In the genomic region with DNA sequence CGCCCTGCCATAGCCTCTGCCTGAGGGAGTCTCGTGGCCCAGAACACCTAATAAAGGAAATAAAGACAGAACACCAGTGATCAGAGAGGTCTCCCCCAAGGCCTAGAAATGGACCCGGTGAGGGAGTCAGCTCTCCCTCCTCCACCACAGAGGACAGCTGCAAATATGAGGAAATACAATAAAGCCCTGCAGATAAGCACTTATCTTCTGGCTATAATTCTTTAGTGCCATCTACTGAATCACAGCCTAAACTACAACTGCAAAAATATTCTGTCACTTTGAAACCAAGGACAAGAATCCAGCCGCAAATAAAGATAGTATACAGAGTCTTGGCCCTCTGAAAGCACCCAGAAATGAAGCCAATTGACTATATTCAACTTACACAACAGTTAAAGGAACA, we compare ENCODE assay signal across 9 cellular contexts. TPM values are rescaled to one million over a fixed set of nuclear protein-coding genes. Genes with fewer than 3 reads are reported as not detected.
DNase-seq lines count a peak whose midpoint lies in the region; ATAC-seq, FAIRE-seq and TF ChIP-seq lines count a peak whose summit lies in the region.
"Had no signal": no experiment of that assay in that cellular context is flagged by ENCODE, and none has a peak within 500 bp of the region (broad histone marks: within the 10 kb centered on the region; RNA-seq: fewer than 3 reads in every experiment).

No MANE protein-coding gene starts in this region.

- H3K4me3 ChIP-seq in HFF-Myc (replicated peaks; ENCODE audit: low read depth, low read length) (no peak overlapping the region), Panc1 (ENCODE audit: low read depth in 2 of 2, low read length in 2 of 2) (no peak overlapping the region), fibroblast of lung (replicated peaks in 1 of 4; ENCODE audit: control extremely low read depth in 1 of 4, insufficient read depth in 1 of 4, low read depth in 3 of 4, low read length in 4 of 4) (no peak overlapping the region)

- BruUV-seq in Panc1 (replicated peaks; lab: Mats Ljungman, UMichigan): no TSS peak

- H3K36me3 ChIP-seq in Panc1 (ENCODE audit: control insufficient read depth, insufficient read depth, low read length) (no peaks in the 10 kb centered on the region), fibroblast of lung (ENCODE audit: control insufficient read depth, insufficient read depth, low read length) (no peaks in the 10 kb centered on the region)

- H3K27ac ChIP-seq in Panc1 (ENCODE audit: low read length) (no peak overlapping the region), fibroblast of lung (ENCODE audit: insufficient read depth, low read length) (peak overlapping the region; percentile 18)

- intact Hi-C loops in Panc1 (cut with micrococcal nuclease; ENCODE audit: unreplicated experiment): loop anchor here (5.0 kb wide), 1 partner anchor 179 kb away; no protein-coding TSS in a partner anchor

- no peaks in the 10 kb centered on the region for H4K20me1 ChIP-seq in fibroblast of lung (ENCODE audit: control insufficient read depth, extremely low read depth, insufficient read depth, low read length)

- CTCF ChIA-PET in Panc1 (lab: Charles Lee): no interaction called here

- no peaks in the 10 kb centered on the region for H3K4me1 ChIP-seq in Panc1 (ENCODE audit: control insufficient read depth, insufficient read depth, low read length)
- peaks cover 7% of the 10 kb centered on the region for H3K4me1 ChIP-seq in fibroblast of lung (ENCODE audit: control insufficient read depth, extremely low read depth, insufficient read depth, low read length)

- H3K79me2 ChIP-seq in fibroblast of lung (ENCODE audit: control insufficient read depth, insufficient read depth, low read length): no peaks in the 10 kb centered on the region

- ATAC-seq in Panc1: no peak
- no peak for ATAC-seq in HG02938 (IDR thresholded peaks at IDR 0.05; ENCODE audit: unreplicated experiment)

- POLR2A ChIA-PET in Panc1 (lab: Charles Lee): no interaction called here

- TF ChIP-seq POLR2A in GM12892 (IDR thresholded peaks at IDR 0.05; ENCODE audit: low read depth, low read length): no peak

- TF ChIP-seq CTCF in D721Med (IDR thresholded peaks at IDR 0.05; ENCODE audit: insufficient read depth, missing control alignments) (peak; percentile 48), HFF-Myc (IDR thresholded peaks at IDR 0.05; ENCODE audit: low read depth, low read length, missing control alignments) (peak; percentile 24), Panc1 (IDR thresholded peaks at IDR 0.05) (peak; percentile 68), fibroblast of lung (conservative IDR thresholded peaks at IDR 0.05 in 1 of 2, IDR thresholded peaks at IDR 0.05 in 1 of 2; ENCODE audit: low read depth in 1 of 2, low read length in 2 of 2) (peak in 1 of 2 donors; percentile 44)

- DNase-seq in D721Med (ENCODE audit: insufficient read length, low spot score) (no peak), HFF-Myc (ENCODE audit: extremely low read depth, low read depth) (no peak), Panc1 (ENCODE audit: low read depth, low spot score) (no peak), fibroblast of lung (ENCODE audit: low read depth in 2 of 2) (peak; percentile 13 to 37), G401 (ENCODE audit: low spot score) (no peak), GM12892 (ENCODE audit: insufficient read length) (no peak)
- DNase-seq in stimulated activated naive CD4-positive, alpha-beta T cell treated with Interleukin-2 at 50 U/mL for 16 hours (lab: John Stamatoyannopoulos, UW): no peak
- DNase-seq: activated T-cell treated with anti-CD3 and anti-CD28 coated beads for 4 hours had no signal

- in situ Hi-C loops in Panc1 (cut with HindIII; ENCODE audit: low pct_unique_long_range_greater_than_20kb, low sequenced_read_pairs) (no loop called here), G401 (cut with HindIII; ENCODE audit: low sequenced_read_pairs) (no loop called here)

- FAIRE-seq in D721Med (lab: Jason Lieb, UNC) (no peak), GM12892 (lab: Jason Lieb, UNC) (no peak)

- no peaks in the 10 kb centered on the region; the same call in 1 of the 2 replicates for H3K27me3 ChIP-seq in Panc1 (ENCODE audit: control insufficient read depth, insufficient read depth, low read length)
- no peaks in the 10 kb centered on the region for H3K27me3 ChIP-seq in fibroblast of lung (ENCODE audit: control insufficient read depth, insufficient read depth, low read length)

- H3K9me3 ChIP-seq in Panc1 (ENCODE audit: control insufficient read depth, insufficient read depth, low read depth, low read length): no peaks in the 10 kb centered on the region
- no peaks in the 10 kb centered on the region for H3K9me3 ChIP-seq in fibroblast of lung (ENCODE audit: control insufficient read depth, insufficient read depth, low read depth, low read length)

- H3K9ac ChIP-seq in fibroblast of lung (ENCODE audit: insufficient read depth, low read length): no peak overlapping the region

- H3K4me2 ChIP-seq in fibroblast of lung (ENCODE audit: extremely low read depth, insufficient read depth, low read length): no peak overlapping the region

- H2AFZ ChIP-seq in fibroblast of lung (ENCODE audit: low read length): no peak overlapping the region

RNA-seq across cellular contexts. Expression of a gene that starts 42.4 kb away (rescaled TPM):
- total RNA-seq in Panc1 (2021; ENCODE audit: unreplicated experiment) (not detected), fibroblast of lung (0.17 TPM in 1 of 2 replicates, not detected in the other)
- not detected for polyA plus RNA-seq in Panc1 (2012; ENCODE audit: insufficient read length)
- polyA plus RNA-seq in fibroblast of lung: 0.05 and 0.23 TPM in 2 replicates
- 0.23 TPM in 2 replicates for polyA plus RNA-seq in fibroblast of lung (2012)
- polyA minus RNA-seq in fibroblast of lung (ENCODE audit: low replicate concordance): 3.4 and 3.7 TPM in 2 replicates
- not detected in 2 replicates for total RNA-seq in G401 (2014; rRNA removed; shearing (Covaris generic))
- polyA plus RNA-seq in GM12892 (2012; ENCODE audit: missing spikeins): 0.04 TPM

Comparison
In these comparisons a context has a peak if more than half of its experiments do, and no peak if none do; other contexts are left out.
1. DNase-seq: peak in fibroblast of lung (2 of 2); none in D721Med (single experiment), HFF-Myc (single experiment), Panc1 (single experiment), G401 (single experiment), stimulated activated naive CD4-positive, alpha-beta T cell treated with Interleukin-2 at 50 U/mL for 16 hours (single experiment) and GM12892 (single experiment).